In the genomic region with DNA sequence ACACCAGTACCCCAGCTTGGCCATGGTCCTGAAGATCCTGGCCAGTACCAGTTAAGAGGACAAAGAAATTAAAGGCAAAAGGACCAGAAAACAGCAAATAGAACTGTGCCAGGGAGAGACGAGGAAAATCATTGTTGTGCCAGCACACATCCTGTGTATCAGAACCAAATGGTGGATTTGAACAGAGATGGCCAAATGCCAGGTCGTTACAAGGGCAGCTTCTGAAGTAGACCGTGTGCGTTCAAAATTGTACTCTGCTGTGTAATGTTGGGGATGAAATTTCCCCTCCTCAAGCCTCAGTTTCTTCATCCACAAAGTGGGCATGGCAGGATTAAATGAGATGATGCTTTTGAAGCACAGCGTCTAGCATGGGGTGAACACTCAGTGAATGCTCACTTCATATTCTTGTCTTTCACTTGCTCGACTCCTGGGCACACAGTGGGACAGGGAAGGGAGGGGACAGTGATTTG, we compare ENCODE assay signal across 11 cellular contexts. TPM values are rescaled to one million over a fixed set of nuclear protein-coding genes. Genes with fewer than 3 reads are reported as not detected.
A peak's percentile ranks its signal among the peaks of the same experiment; 100 is the strongest.
DNase-seq lines count a peak whose midpoint lies in the region; ATAC-seq and TF ChIP-seq lines count a peak whose summit lies in the region.
"Had no signal": no experiment of that assay in that cellular context is flagged by ENCODE, and none has a peak within 500 bp of the region (broad histone marks: within the 10 kb centered on the region; RNA-seq: fewer than 3 reads in every experiment).

No MANE protein-coding gene starts in this region.

- H3K27ac ChIP-seq in PC-9 (peak overlapping the region; percentile 81), duodenal mucosa (ENCODE audit: low read depth, low read length) (peak overlapping the region; percentile 45)

- POLR2A ChIA-PET in PC-9 (lab: Charles Lee; ENCODE audit: unreplicated experiment), result no interaction called here

- intact Hi-C loops in PC-9 (cut with micrococcal nuclease; ENCODE audit: unreplicated experiment), result loop anchor here (2.0 to 5.0 kb wide), 3 partner anchors 41 to 184 kb away; a partner anchor contains a TSS

- H3K4me1 ChIP-seq in PC-9 (replicated peaks; ENCODE audit: insufficient read depth) (peaks cover 16% of the 10 kb centered on the region), duodenal mucosa (ENCODE audit: control insufficient read depth in 1 of 2, insufficient read depth in 2 of 2, low read length in 2 of 2) (peaks cover 11 to 15% of the 10 kb centered on the region in 2 donors)

- peak overlapping the region; percentile 90 to 99 (median 94) for H3K27ac Mint-ChIP-seq in nephron
- H3K27ac Mint-ChIP-seq: activated CD8-positive, alpha-beta T cell treated with anti-CD3 and anti-CD28 coated beads, Interleukin-2, amount 10 ng/mL, durations not matched to agents 7 days and 5 days had no signal

- peak overlapping the region; percentile 35 for H3K4me2 ChIP-seq in PC-9

- no peak for ATAC-seq in GM19351 (IDR thresholded peaks at IDR 0.05; ENCODE audit: unreplicated experiment)

- no peaks in the 10 kb centered on the region for H3K9me3 Mint-ChIP-seq in nephron

- in situ Hi-C loops in ACHN (cut with HindIII; ENCODE audit: low pct_ligation_motif_present, low pct_unique_long_range_greater_than_20kb, low sequenced_read_pairs), result no loop called here

- H3F3A ChIP-seq in PC-9 (ENCODE audit: insufficient read depth, low read depth), result peaks cover 16% of the 10 kb centered on the region; the same call in 1 of the 2 replicates

- H3K9ac ChIP-seq in duodenal mucosa (ENCODE audit: low read depth in 1 of 2, low read length in 2 of 2), result no peak overlapping the region

- no peaks in the 10 kb centered on the region for H3K36me3 ChIP-seq in PC-9 (ENCODE audit: low read depth)
- H3K36me3 ChIP-seq in duodenal mucosa (ENCODE audit: control insufficient read depth in 1 of 2, insufficient read depth in 2 of 2, low read length in 2 of 2), result no peaks in the 10 kb centered on the region

- no peak overlapping the region for H3K4me3 Mint-ChIP-seq in nephron
- H3K4me3 Mint-ChIP-seq: activated CD8-positive, alpha-beta T cell treated with anti-CD3 and anti-CD28 coated beads, Interleukin-2, amount 10 ng/mL, durations not matched to agents 7 days and 5 days had no signal

- H3K27me3 Mint-ChIP-seq in nephron (ENCODE audit: low read depth), result peaks cover 4% of the 10 kb centered on the region

- H3K36me3 Mint-ChIP-seq in nephron (ENCODE audit: low read depth), result no peaks in the 10 kb centered on the region

- H3K9me2 ChIP-seq in PC-9 (ENCODE audit: insufficient read depth), result no peaks in the 10 kb centered on the region

- H4K20me1 ChIP-seq in PC-9 (ENCODE audit: insufficient read depth), result no peaks in the 10 kb centered on the region

- no peak for TF ChIP-seq CTCF in PC-9 (conservative IDR thresholded peaks at IDR 0.05)
- TF ChIP-seq CTCF in nephron (IDR thresholded peaks at IDR 0.05; ENCODE audit: unreplicated experiment in 3 of 3), result no peak

- H3K4me3 ChIP-seq in PC-9, result no peak overlapping the region
- no peak overlapping the region for H3K4me3 ChIP-seq in duodenal mucosa (ENCODE audit: low read depth in 1 of 2, low read length in 2 of 2)

- H2AFZ ChIP-seq in PC-9, result peak overlapping the region; percentile 44; the same call in 1 of the 2 replicates

- BruUV-seq in PC-9 (replicated peaks; lab: Mats Ljungman, UMichigan), result TSS peak; percentile 68

- H3K4me1 Mint-ChIP-seq in nephron, result peaks cover 14% of the 10 kb centered on the region

- H3K79me2 ChIP-seq in PC-9 (ENCODE audit: low read depth), result no peaks in the 10 kb centered on the region

- H3K27me3 ChIP-seq in PC-9 (ENCODE audit: insufficient read depth, low read depth), result no peaks in the 10 kb centered on the region
- no peaks in the 10 kb centered on the region for H3K27me3 ChIP-seq in duodenal mucosa (ENCODE audit: control insufficient read depth in 1 of 2, insufficient read depth in 2 of 2, low read length in 2 of 2)

- H3K9me3 ChIP-seq in PC-9 (ENCODE audit: insufficient read depth, low read depth), result no peaks in the 10 kb centered on the region
- H3K9me3 ChIP-seq in duodenal mucosa (ENCODE audit: control insufficient read depth in 1 of 2, low read length in 2 of 2), result no peaks in the 10 kb centered on the region

- DNase-seq in ACHN (peak; percentile 6), PC-9 (no peak), NCI-H226 (no peak), pons (ENCODE audit: low spot score) (no peak)
- DNase-seq in effector CD8-positive, alpha-beta T cell (lab: John Stamatoyannopoulos, UW), result no peak
- DNase-seq: glutamatergic neuron; stimulated activated CD4-positive, alpha-beta T cell treated with anti-CD3 and anti-CD28 coated beads, Interleukin-4, amount 100 ng/mL, for 24 hours had no signal

- CTCF ChIA-PET in PC-9 (lab: Charles Lee), result no interaction called here

RNA-seq across cellular contexts. Expression of a gene that starts 43.1 kb away (rescaled TPM):
- total RNA-seq in PC-9 (2021), result 101 and 128 TPM in 2 replicates
